16 cellular contexts compared by ENCODE assay signal in the genomic region with DNA sequence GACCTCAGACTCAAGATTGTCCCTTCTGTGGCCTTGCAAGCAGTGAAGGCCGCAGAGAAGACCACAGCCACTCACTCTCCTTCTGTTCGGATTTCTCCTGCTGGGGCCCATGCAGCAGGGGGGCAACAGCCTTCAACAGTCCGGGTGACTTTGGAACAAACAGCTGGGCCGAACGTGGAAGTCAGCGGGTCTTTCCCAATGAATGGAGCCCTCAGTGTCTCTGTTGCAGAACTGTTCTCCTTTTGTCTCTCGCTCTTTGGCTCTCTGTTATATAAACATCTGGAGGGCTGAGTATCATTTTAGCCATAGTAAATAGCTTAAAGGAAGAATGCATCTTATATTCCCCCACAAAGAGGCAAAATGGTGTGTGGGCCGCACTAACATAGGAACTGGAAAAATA.
"Had no signal": no experiment of that assay in that cellular context is flagged by ENCODE, and none has a peak within 500 bp of the region (broad histone marks: within the 10 kb centered on the region; RNA-seq: fewer than 3 reads in every experiment).

No MANE protein-coding gene starts in this region.

- H3K4me1 Mint-ChIP-seq: activated naive CD4-positive, alpha-beta T cell treated with anti-CD3 and anti-CD28 coated beads, Interleukin-2, amount 50 U/mL, for 24 hours; mesothelial cell of epicardium; stimulated activated memory B cell treated with anti-CD40 and anti-IgM and Interleukin-4, amounts not matched to agents 10 μg/mL and 1 μg/mL and 100 μg/mL, for 72 hours had no signal

- H3K9me3 Mint-ChIP-seq: activated naive CD4-positive, alpha-beta T cell treated with anti-CD3 and anti-CD28 coated beads, Interleukin-2, amount 50 U/mL, for 24 hours; mesothelial cell of epicardium had no signal

- H3K36me3 Mint-ChIP-seq: activated naive CD4-positive, alpha-beta T cell treated with anti-CD3 and anti-CD28 coated beads, Interleukin-2, amount 50 U/mL, for 24 hours; mesothelial cell of epicardium; naive thymus-derived CD4-positive, alpha-beta T cell; stimulated activated memory B cell treated with anti-CD40 and anti-IgM and Interleukin-4, amounts not matched to agents 10 μg/mL and 1 μg/mL and 100 μg/mL, for 72 hours had no signal

- FAIRE-seq: endometrium had no signal

- DNase-seq: activated CD4-positive, alpha-beta T cell treated with anti-CD3 and anti-CD28 coated beads, Interleukin-2, amount 50 U/mL, for 1 hour; activated CD4-positive, CD25-positive, alpha-beta regulatory T cell; activated T-cell treated with anti-CD3 and anti-CD28 coated beads, Interleukin-2, amount 50 U/mL, for 1 hour; amniotic stem cell; heart right ventricle; naive thymus-derived CD4-positive, alpha-beta T cell; psoas muscle; spleen; stimulated activated CD4-positive, alpha-beta T cell treated with anti-CD3 and anti-CD28 coated beads, Interleukin-1b, Interleukin-23, amount 100 ng/mL, for 48 hours; T-helper 2 cell; upper lobe of left lung had no signal

- H3K27ac Mint-ChIP-seq: activated naive CD4-positive, alpha-beta T cell treated with anti-CD3 and anti-CD28 coated beads, Interleukin-2, amount 50 U/mL, for 24 hours; mesothelial cell of epicardium; naive thymus-derived CD4-positive, alpha-beta T cell; stimulated activated memory B cell treated with anti-CD40 and anti-IgM and Interleukin-4, amounts not matched to agents 10 μg/mL and 1 μg/mL and 100 μg/mL, for 72 hours had no signal

- H3K27me3 Mint-ChIP-seq: stimulated activated memory B cell treated with anti-CD40 and anti-IgM and Interleukin-4, amounts not matched to agents 10 μg/mL and 1 μg/mL and 100 μg/mL, for 72 hours had no signal

- ATAC-seq: heart right ventricle; naive thymus-derived CD4-positive, alpha-beta T cell; psoas muscle; sciatic nerve; stimulated activated memory B cell treated with anti-CD40 and anti-IgM and Interleukin-4, amounts not matched to agents 10 μg/mL and 1 μg/mL and 100 μg/mL, for 72 hours had no signal

- H3K4me3 Mint-ChIP-seq: activated naive CD4-positive, alpha-beta T cell treated with anti-CD3 and anti-CD28 coated beads, Interleukin-2, amount 50 U/mL, for 24 hours; mesothelial cell of epicardium; naive thymus-derived CD4-positive, alpha-beta T cell; stimulated activated memory B cell treated with anti-CD40 and anti-IgM and Interleukin-4, amounts not matched to agents 10 μg/mL and 1 μg/mL and 100 μg/mL, for 72 hours had no signal
